26 cellular contexts compared by ENCODE assay signal in the genomic region with DNA sequence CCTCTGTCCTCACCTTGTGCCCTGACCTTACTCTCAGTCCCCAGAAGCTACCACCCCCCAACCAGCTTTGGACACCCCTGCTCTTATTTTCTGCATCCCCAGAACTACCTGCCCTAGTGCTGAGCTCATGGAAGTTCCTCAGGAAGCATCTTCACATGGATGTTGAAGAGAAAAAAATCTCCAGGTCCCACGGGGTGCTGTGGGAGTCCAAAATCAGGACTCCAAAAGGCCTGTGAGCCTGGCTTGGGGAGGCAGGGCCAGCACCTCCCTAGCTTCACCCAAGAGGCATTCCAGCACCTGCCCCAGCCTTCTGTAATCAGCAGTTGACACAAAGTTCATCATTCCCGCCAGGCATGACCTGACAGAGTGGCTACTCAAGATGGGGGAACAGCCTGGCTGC. TPM values are rescaled to one million over a fixed set of nuclear protein-coding genes. Genes with fewer than 3 reads are reported as not detected.
"Had no signal": no experiment of that assay in that cellular context is flagged by ENCODE, and none has a peak within 500 bp of the region (broad histone marks: within the 10 kb centered on the region; RNA-seq: fewer than 3 reads in every experiment).

No MANE protein-coding gene starts in this region.

- H3K36me3 ChIP-seq: heart left ventricle, neutrophil, suprapubic skin, thyroid gland had no signal

- H3K9me3 ChIP-seq: heart left ventricle, neutrophil, suprapubic skin, thyroid gland had no signal

- H3K4me3 Mint-ChIP-seq: naive B cell, nephron progenitor cell, type B pancreatic cell had no signal

- H3K9me3 Mint-ChIP-seq: naive B cell, nephron progenitor cell, type B pancreatic cell had no signal

- H3K36me3 Mint-ChIP-seq: naive B cell, type B pancreatic cell had no signal

- H3K27ac ChIP-seq: heart left ventricle, neutrophil, suprapubic skin, thyroid gland had no signal

- DNase-seq: effector memory CD4-positive, alpha-beta T cell; heart left ventricle; hippocampal formation; left colon; left ventricle myocardium superior; mesenchymal stem cell; naive B cell; nephron progenitor cell; posterior cingulate gyrus; stimulated activated CD4-positive, alpha-beta T cell treated with anti-CD3 and anti-CD28 coated beads, Interleukin-2, amount 100 ng/mL, for 24 hours; stimulated activated CD4-positive, alpha-beta T cell treated with anti-CD3 and anti-CD28 coated beads, Interleukin-4, amount 100 ng/mL, for 4 hours; stimulated activated naive CD4-positive, alpha-beta T cell; thyroid gland had no signal

- H3K27ac Mint-ChIP-seq: type B pancreatic cell had no signal

- ATAC-seq: esophagus mucosa, heart left ventricle, left colon, sciatic nerve had no signal

RNA-seq across cellular contexts. Expression of gene GDF10, which starts 20.7 kb away (rescaled TPM):
- total RNA-seq: esophagus mucosa, glomerular endothelial cell, kidney epithelial cell, pulmonary artery endothelial cell had no signal

RNA-seq across cellular contexts. Expression of gene GDF2, which starts 43.0 kb away (rescaled TPM):
- total RNA-seq: esophagus mucosa, fibroblast of lung, frontal cortex, glomerular endothelial cell, heart left ventricle, kidney epithelial cell, left colon, left ventricle myocardium superior, lung, osteoblast, pulmonary artery endothelial cell, sciatic nerve, skeletal muscle tissue, suprapubic skin, thyroid gland had no signal
